17 cellular contexts compared by ENCODE assay signal in the genomic region with DNA sequence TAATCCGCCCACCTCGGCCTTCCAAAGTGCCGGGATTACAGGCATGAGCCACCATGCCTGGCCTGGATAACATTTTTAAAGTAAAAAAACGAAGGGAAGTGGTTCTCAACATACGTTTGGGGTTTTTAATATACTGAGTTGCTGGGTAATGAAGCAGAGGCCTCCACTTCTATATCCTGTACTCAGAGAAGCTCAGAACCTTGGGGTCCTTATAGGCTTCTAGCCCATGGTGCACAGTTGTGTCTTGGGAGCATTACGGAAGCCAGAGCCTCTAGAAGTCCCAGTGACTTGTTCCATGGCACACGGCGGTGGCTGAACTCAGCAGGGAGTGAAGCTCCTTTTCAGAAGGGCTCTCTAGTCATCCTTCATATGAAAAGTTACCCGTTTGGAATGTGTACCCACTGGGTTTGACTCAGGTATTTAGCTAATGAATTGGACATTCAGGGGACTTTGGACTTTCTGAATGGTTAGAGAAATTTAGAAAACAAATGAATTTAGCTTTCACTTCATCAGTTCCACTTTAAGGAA.
A peak's percentile ranks its signal among the peaks of the same experiment; 100 is the strongest.
DNase-seq lines count a peak whose midpoint lies in the region; ATAC-seq and TF ChIP-seq lines count a peak whose summit lies in the region.
"Had no signal": no experiment of that assay in that cellular context is flagged by ENCODE, and none has a peak within 500 bp of the region (broad histone marks: within the 10 kb centered on the region; RNA-seq: fewer than 3 reads in every experiment).

No MANE protein-coding gene starts in this region.

- H3K36me3 Mint-ChIP-seq in T-helper 17 cell (ENCODE audit: low read depth) = peaks cover 16% of the 10 kb centered on the region
- H3K36me3 Mint-ChIP-seq in effector memory CD8-positive, alpha-beta T cell (ENCODE audit: insufficient read depth) = peaks cover 71% of the 10 kb centered on the region
- H3K36me3 Mint-ChIP-seq in progenitor cell of endocrine pancreas (ENCODE audit: insufficient read depth) = peaks cover 43% of the 10 kb centered on the region
- H3K36me3 Mint-ChIP-seq in Calu3 (ENCODE audit: insufficient read depth, unreplicated experiment) = peaks cover 49% of the 10 kb centered on the region
- peaks cover 95% of the 10 kb centered on the region for H3K36me3 Mint-ChIP-seq in CD8-positive, alpha-beta T cell

- H3K9me3 Mint-ChIP-seq in effector memory CD8-positive, alpha-beta T cell = no peaks in the 10 kb centered on the region
- H3K9me3 Mint-ChIP-seq in progenitor cell of endocrine pancreas (ENCODE audit: low read depth) = no peaks in the 10 kb centered on the region
- H3K9me3 Mint-ChIP-seq in Calu3 (ENCODE audit: low read depth, unreplicated experiment) = no peaks in the 10 kb centered on the region
- H3K9me3 Mint-ChIP-seq in CD8-positive, alpha-beta T cell = no peaks in the 10 kb centered on the region

- H3K4me1 Mint-ChIP-seq in T-helper 17 cell (no peaks in the 10 kb centered on the region), progenitor cell of endocrine pancreas (ENCODE audit: low read depth) (peaks cover 23% of the 10 kb centered on the region), Calu3 (ENCODE audit: low read depth, unreplicated experiment) (no peaks in the 10 kb centered on the region)
- H3K4me1 Mint-ChIP-seq in effector memory CD8-positive, alpha-beta T cell (ENCODE audit: low read depth in 2 of 2) = no peaks in the 10 kb centered on the region
- H3K4me1 Mint-ChIP-seq in CD8-positive, alpha-beta T cell (ENCODE audit: low read depth) = no peaks in the 10 kb centered on the region

- H3K27me3 Mint-ChIP-seq in T-helper 17 cell (no peaks in the 10 kb centered on the region), progenitor cell of endocrine pancreas (no peaks in the 10 kb centered on the region), Calu3 (ENCODE audit: unreplicated experiment) (no peaks in the 10 kb centered on the region)
- H3K27me3 Mint-ChIP-seq in effector memory CD8-positive, alpha-beta T cell = no peaks in the 10 kb centered on the region
- no peaks in the 10 kb centered on the region for H3K27me3 Mint-ChIP-seq in CD8-positive, alpha-beta T cell (ENCODE audit: low read depth)

- H3K4me3 ChIP-seq in transverse colon (no peak overlapping the region), WERI-Rb-1 (ENCODE audit: low read depth, low read length) (no peak overlapping the region)
- no peak overlapping the region for H3K4me3 ChIP-seq in CD8-positive, alpha-beta T cell (ENCODE audit: low read depth, low read length)
- H3K4me3 ChIP-seq: lung, ovary, suprapubic skin had no signal

- intact Hi-C loops in transverse colon (cut with DNase I; ENCODE audit: low total_unique reads) (no loop called here), Calu3 (cut with micrococcal nuclease; ENCODE audit: unreplicated experiment) (no loop called here)
- intact Hi-C loops in CD8-positive, alpha-beta T cell (cut with DNase I, micrococcal nuclease) = no loop called here

- peaks cover 0 to 78% (median 22%) of the 10 kb centered on the region in 4 donors for H3K36me3 ChIP-seq in transverse colon
- peaks cover 35% of the 10 kb centered on the region for H3K36me3 ChIP-seq in CD8-positive, alpha-beta T cell (ENCODE audit: insufficient read depth, low read length)
- H3K36me3 ChIP-seq in WERI-Rb-1 = peaks cover 89% of the 10 kb centered on the region
- H3K36me3 ChIP-seq: ovary had no signal

- H3K27me3 ChIP-seq in transverse colon = no peaks in the 10 kb centered on the region
- no peaks in the 10 kb centered on the region for H3K27me3 ChIP-seq in CD8-positive, alpha-beta T cell (ENCODE audit: insufficient read depth, low read length)
- H3K27me3 ChIP-seq in WERI-Rb-1 (ENCODE audit: insufficient read depth, low read depth, severe bottlenecking) = no peaks in the 10 kb centered on the region
- H3K27me3 ChIP-seq: ovary, suprapubic skin had no signal

- no peak for TF ChIP-seq EP300 in transverse colon (IDR thresholded peaks at IDR 0.05; ENCODE audit: low read depth)

- POLR2A ChIA-PET in CD8-positive, alpha-beta T cell (lab: Charles Lee) = no interaction called here

- TF ChIP-seq CTCF in progenitor cell of endocrine pancreas (IDR thresholded peaks at IDR 0.05; ENCODE audit: unreplicated experiment) (no peak), transverse colon (IDR thresholded peaks at IDR 0.05) (no peak), Calu3 (IDR thresholded peaks at IDR 0.05; ENCODE audit: unreplicated experiment) (no peak), WERI-Rb-1 (IDR thresholded peaks at IDR 0.05; ENCODE audit: low read depth, low read length) (no peak)
- no peak for TF ChIP-seq CTCF in CD8-positive, alpha-beta T cell (IDR thresholded peaks at IDR 0.05)

- DNase-seq in T-helper 17 cell = no peak
- no peak for DNase-seq in effector memory CD8-positive, alpha-beta T cell
- no peak for DNase-seq in progenitor cell of endocrine pancreas (ENCODE audit: low spot score, unreplicated experiment)
- DNase-seq in transverse colon = no peak
- DNase-seq in Calu3 = no peak
- no peak for DNase-seq in CD8-positive, alpha-beta T cell
- DNase-seq in WERI-Rb-1 = no peak
- DNase-seq: activated gamma-delta T cell; central memory CD4-positive, alpha-beta T cell; COR-L47; effector CD4-positive, alpha-beta T cell; NCI-H2029 treated with DMSO at 0.1 percent for 48 hours; RPMI8226; small intestine had no signal

- 88 to 90% methylated on average over 4 to 9 of the region's 9 CpGs for WGBS in transverse colon (ENCODE audit: low coverage in 1 of 2), 2 donors

- no peak for TF ChIP-seq POLR2A in transverse colon (IDR thresholded peaks at IDR 0.05)

- H3K9me3 ChIP-seq in T-helper 17 cell (ENCODE audit: control insufficient read depth, low read length, poor library complexity, severe bottlenecking) = no peaks in the 10 kb centered on the region
- H3K9me3 ChIP-seq in transverse colon = no peaks in the 10 kb centered on the region
- no peaks in the 10 kb centered on the region for H3K9me3 ChIP-seq in CD8-positive, alpha-beta T cell (ENCODE audit: low read length)
- H3K9me3 ChIP-seq in WERI-Rb-1 (ENCODE audit: severe bottlenecking) = no peaks in the 10 kb centered on the region
- H3K9me3 ChIP-seq: ovary, suprapubic skin had no signal

- ATAC-seq in T-helper 17 cell = no peak
- no peak for ATAC-seq in effector memory CD8-positive, alpha-beta T cell (replicated peaks)
- ATAC-seq in CD8-positive, alpha-beta T cell = no peak

- in situ Hi-C loops in transverse colon (cut with MboI; ENCODE audit: low pct_ligation_motif_present in 1 of 4, low pct_unique_long_range_greater_than_20kb in 1 of 4, low sequenced_read_pairs in 3 of 4) = no loop called here

- CTCF ChIA-PET in Calu3 (lab: Charles Lee) = interaction anchor here (1.0 to 1.5 kb wide), 2 partner anchors 76 to 119 kb away, joined by 5 to 6 read pairs; no protein-coding TSS in a partner anchor
- CTCF ChIA-PET in CD8-positive, alpha-beta T cell (lab: Charles Lee) = interaction anchor here (1.0 kb wide), 1 partner anchor 9 kb away, joined by 3 read pairs; no protein-coding TSS in a partner anchor

- H3K27ac ChIP-seq in transverse colon = peak overlapping the region in 3 of 4 donors; percentile 11 to 45 (median 36)
- H3K27ac ChIP-seq in CD8-positive, alpha-beta T cell (ENCODE audit: low read depth, low read length) = no peak overlapping the region
- no peak overlapping the region for H3K27ac ChIP-seq in WERI-Rb-1
- H3K27ac ChIP-seq: ovary had no signal

- H3K27ac Mint-ChIP-seq in T-helper 17 cell (no peak overlapping the region), progenitor cell of endocrine pancreas (peak overlapping the region; percentile 77), Calu3 (ENCODE audit: unreplicated experiment) (no peak overlapping the region)
- H3K27ac Mint-ChIP-seq in effector memory CD8-positive, alpha-beta T cell = peak overlapping the region; percentile 26 to 87
- H3K27ac Mint-ChIP-seq in CD8-positive, alpha-beta T cell = no peak overlapping the region

- BruUV-seq in Calu3 (replicated peaks; lab: Mats Ljungman, UMichigan) = no TSS peak

- H3K4me3 Mint-ChIP-seq in T-helper 17 cell (peak overlapping the region; percentile 25), progenitor cell of endocrine pancreas (ENCODE audit: low read depth) (no peak overlapping the region), Calu3 (ENCODE audit: low read depth, unreplicated experiment) (no peak overlapping the region)
- no peak overlapping the region for H3K4me3 Mint-ChIP-seq in effector memory CD8-positive, alpha-beta T cell
- no peak overlapping the region for H3K4me3 Mint-ChIP-seq in CD8-positive, alpha-beta T cell

- H3K4me1 ChIP-seq in transverse colon = peaks cover 0 to 17% (median 0%) of the 10 kb centered on the region in 4 donors
- no peaks in the 10 kb centered on the region for H3K4me1 ChIP-seq in CD8-positive, alpha-beta T cell (ENCODE audit: insufficient read depth, low read length)

Comparison
In these comparisons a context has a peak if more than half of its experiments do, and no peak if none do; other contexts are left out.
1. H3K27ac Mint-ChIP-seq: peak in effector memory CD8-positive, alpha-beta T cell (2 of 2) and progenitor cell of endocrine pancreas (single experiment); none in T-helper 17 cell (single experiment), Calu3 (single experiment) and CD8-positive, alpha-beta T cell (single experiment).
2. H3K27ac ChIP-seq: peak in transverse colon (3 of 4); none in CD8-positive, alpha-beta T cell (single experiment) and WERI-Rb-1 (single experiment).